Comparison of ENCODE assay signal across 13 cellular contexts in the genomic region with DNA sequence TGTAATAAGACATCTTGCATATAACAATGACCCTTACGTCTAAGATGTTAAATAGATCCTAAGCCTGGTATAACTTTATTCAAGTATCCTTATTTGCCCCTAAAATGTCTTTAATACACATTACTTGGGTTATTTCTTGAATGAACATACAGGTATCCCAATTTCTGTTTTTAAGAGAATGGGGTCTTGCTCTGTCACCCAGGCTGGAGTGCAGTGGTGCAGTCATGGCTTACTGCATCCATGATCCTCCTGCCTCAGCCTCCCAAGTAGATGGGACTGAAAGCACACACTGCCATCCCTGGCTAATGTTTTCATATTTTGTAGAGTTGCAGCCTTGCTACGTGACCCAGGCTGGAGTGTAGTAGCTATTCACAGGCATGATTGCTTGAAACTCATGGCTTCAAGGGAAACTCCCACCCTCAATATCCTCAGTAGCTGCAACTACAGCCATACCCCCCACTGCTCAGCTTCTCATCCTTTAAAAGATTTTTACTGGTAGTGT. TPM values are rescaled to one million over a fixed set of nuclear protein-coding genes. Genes with fewer than 3 reads are reported as not detected.
A peak's percentile ranks its signal among the peaks of the same experiment; 100 is the strongest.
DNase-seq lines count a peak whose midpoint lies in the region; ATAC-seq, FAIRE-seq and TF ChIP-seq lines count a peak whose summit lies in the region.
"Had no signal": no experiment of that assay in that cellular context is flagged by ENCODE, and none has a peak within 500 bp of the region (broad histone marks: within the 10 kb centered on the region; RNA-seq: fewer than 3 reads in every experiment).

No MANE protein-coding gene starts in this region.

- peak; percentile 8 for FAIRE-seq in G401.6 (lab: Jason Lieb, UNC)
- FAIRE-seq: GM12892 had no signal

- H3K27ac Mint-ChIP-seq in neural crest cell (ENCODE audit: unreplicated experiment): no peak overlapping the region

- H3K27me3 Mint-ChIP-seq in neural crest cell (ENCODE audit: low read depth): peaks cover 15% of the 10 kb centered on the region
- H3K27me3 Mint-ChIP-seq: effector memory CD8-positive, alpha-beta T cell had no signal

- no peak for DNase-seq in adipocyte (ENCODE audit: low read depth)
- DNase-seq in neural crest cell (ENCODE audit: low read depth, low spot score): no peak
- no peak for DNase-seq in KBM-7
- DNase-seq: effector memory CD8-positive, alpha-beta T cell; glutamatergic neuron; left ventricle myocardium inferior; substantia nigra had no signal

- H3K9ac ChIP-seq in HUES6 (ENCODE audit: low read length) (no peak overlapping the region), adipocyte (ENCODE audit: low read length) (no peak overlapping the region)

- H3K9me3 Mint-ChIP-seq in neural crest cell: no peaks in the 10 kb centered on the region

- H3K9me3 ChIP-seq in HUES6 (ENCODE audit: control insufficient read depth, insufficient read depth, low read depth, low read length) (no peaks in the 10 kb centered on the region), adipocyte (ENCODE audit: control insufficient read depth, low read length) (peaks cover 17% of the 10 kb centered on the region)

- no peaks in the 10 kb centered on the region for H3K27me3 ChIP-seq in HUES6 (ENCODE audit: control insufficient read depth, insufficient read depth, low read length)
- no peaks in the 10 kb centered on the region for H3K27me3 ChIP-seq in adipocyte (replicated peaks; ENCODE audit: control insufficient read depth, insufficient read depth, low read length)

- in situ Hi-C loops in KBM-7 (cut with MboI; ENCODE audit: low pct_unique_long_range_greater_than_20kb, low sequenced_read_pairs): no loop called here

- peak overlapping the region; percentile 58; the same call in 1 of the 2 replicates for H3K27ac ChIP-seq in HUES6 (ENCODE audit: low read depth, low read length)
- H3K27ac ChIP-seq: left ventricle myocardium inferior had no signal

- H3K4me1 ChIP-seq in HUES6 (ENCODE audit: control insufficient read depth, insufficient read depth, low read length): peaks cover 27% of the 10 kb centered on the region
- peaks cover 59% of the 10 kb centered on the region for H3K4me1 ChIP-seq in adipocyte (ENCODE audit: control insufficient read depth, insufficient read depth, low read length)

- no peak for TF ChIP-seq CTCF in neural crest cell (conservative IDR thresholded peaks at IDR 0.05)

- no peak overlapping the region for H3K4me3 ChIP-seq in HUES6 (ENCODE audit: low read depth, low read length)
- H3K4me3 ChIP-seq in adipocyte (ENCODE audit: low read length): peak overlapping the region; percentile 25
- H3K4me3 ChIP-seq: left ventricle myocardium inferior had no signal

- no peak for ATAC-seq in HG02973 (IDR thresholded peaks at IDR 0.05; ENCODE audit: unreplicated experiment)
- no peak for ATAC-seq in GM21528 (IDR thresholded peaks at IDR 0.05; ENCODE audit: low FRiP score, unreplicated experiment)
- no peak for ATAC-seq in HG03095 (IDR thresholded peaks at IDR 0.05; ENCODE audit: unreplicated experiment)
- ATAC-seq: effector memory CD8-positive, alpha-beta T cell had no signal

- H3K36me3 ChIP-seq in HUES6 (ENCODE audit: control insufficient read depth, insufficient read depth, low read length) (peaks cover 84% of the 10 kb centered on the region), adipocyte (ENCODE audit: control insufficient read depth, insufficient read depth, low read length, severe bottlenecking) (peaks cover 84% of the 10 kb centered on the region)

- peak overlapping the region; percentile 97 for H3K4me3 Mint-ChIP-seq in neural crest cell

- H3K36me3 Mint-ChIP-seq in neural crest cell (ENCODE audit: low read depth): peaks cover 68% of the 10 kb centered on the region

- peaks cover 54% of the 10 kb centered on the region for H3K4me1 Mint-ChIP-seq in neural crest cell

RNA-seq across cellular contexts. Expression of a gene that starts 10.4 kb away (rescaled TPM):
- total RNA-seq in neural crest cell: 10.0 and 10.4 TPM in 2 replicates
